1 cellular context compared by ENCODE assay signal in the genomic region with DNA sequence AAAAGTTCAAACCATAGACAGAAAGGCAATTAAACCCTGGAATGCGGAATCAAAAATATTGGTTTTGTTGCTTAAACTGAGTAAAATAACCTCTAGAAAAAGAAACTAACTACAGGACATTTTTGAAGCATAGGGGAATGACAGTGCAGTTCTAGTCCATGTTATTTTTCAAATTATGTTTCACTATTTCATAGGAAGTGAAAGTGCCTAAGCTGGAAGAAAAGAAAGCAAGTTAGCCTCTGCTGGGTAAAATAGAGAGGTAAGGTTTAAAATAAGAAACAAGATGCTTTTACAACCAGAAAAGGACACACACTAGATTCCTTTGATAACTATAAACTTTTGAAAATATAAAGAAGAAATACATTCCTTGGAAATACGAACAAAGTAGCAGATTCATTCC.
TF ChIP-seq lines count a peak whose summit lies in the region.

No MANE protein-coding gene starts in this region.

TF ChIP-seq in K562, 482 proteins besides CTCF, POLR2A, EP300 and RAD21 (continued from another document):
- TF ChIP-seq, protein P1, sequence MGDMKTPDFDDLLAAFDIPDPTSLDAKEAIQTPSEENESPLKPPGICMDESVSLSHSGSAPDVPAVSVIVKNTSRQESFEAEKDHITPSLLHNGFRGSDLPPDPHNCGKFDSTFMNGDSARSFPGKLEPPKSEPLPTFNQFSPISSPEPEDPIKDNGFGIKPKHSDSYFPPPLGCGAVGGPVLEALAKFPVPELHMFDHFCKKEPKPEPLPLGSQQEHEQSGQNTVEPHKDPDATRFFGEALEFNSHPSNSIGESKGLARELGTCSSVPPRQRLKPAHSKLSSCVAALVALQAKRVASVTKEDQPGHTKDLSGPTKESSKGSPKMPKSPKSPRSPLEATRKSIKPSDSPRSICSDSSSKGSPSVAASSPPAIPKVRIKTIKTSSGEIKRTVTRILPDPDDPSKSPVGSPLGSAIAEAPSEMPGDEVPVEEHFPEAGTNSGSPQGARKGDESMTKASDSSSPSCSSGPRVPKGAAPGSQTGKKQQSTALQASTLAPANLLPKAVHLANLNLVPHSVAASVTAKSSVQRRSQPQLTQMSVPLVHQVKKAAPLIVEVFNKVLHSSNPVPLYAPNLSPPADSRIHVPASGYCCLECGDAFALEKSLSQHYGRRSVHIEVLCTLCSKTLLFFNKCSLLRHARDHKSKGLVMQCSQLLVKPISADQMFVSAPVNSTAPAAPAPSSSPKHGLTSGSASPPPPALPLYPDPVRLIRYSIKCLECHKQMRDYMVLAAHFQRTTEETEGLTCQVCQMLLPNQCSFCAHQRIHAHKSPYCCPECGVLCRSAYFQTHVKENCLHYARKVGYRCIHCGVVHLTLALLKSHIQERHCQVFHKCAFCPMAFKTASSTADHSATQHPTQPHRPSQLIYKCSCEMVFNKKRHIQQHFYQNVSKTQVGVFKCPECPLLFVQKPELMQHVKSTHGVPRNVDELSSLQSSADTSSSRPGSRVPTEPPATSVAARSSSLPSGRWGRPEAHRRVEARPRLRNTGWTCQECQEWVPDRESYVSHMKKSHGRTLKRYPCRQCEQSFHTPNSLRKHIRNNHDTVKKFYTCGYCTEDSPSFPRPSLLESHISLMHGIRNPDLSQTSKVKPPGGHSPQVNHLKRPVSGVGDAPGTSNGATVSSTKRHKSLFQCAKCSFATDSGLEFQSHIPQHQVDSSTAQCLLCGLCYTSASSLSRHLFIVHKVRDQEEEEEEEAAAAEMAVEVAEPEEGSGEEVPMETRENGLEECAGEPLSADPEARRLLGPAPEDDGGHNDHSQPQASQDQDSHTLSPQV (IDR thresholded peaks at IDR 0.05), result 0 out of 2 replicates have a peak, but pooled peaks have one; percentile 27
- TF ChIP-seq C11orf30 (IDR thresholded peaks at IDR 0.05; ENCODE audit: low read depth) (peak; percentile 72), CSDE1 (IDR thresholded peaks at IDR 0.05) (no peak), MYBL2 (IDR thresholded peaks at IDR 0.05; ENCODE audit: low read depth) (peak; percentile 51; the same call in 1 of the 2 replicates), MYBL2 (CRISPR knock-in tag; IDR thresholded peaks at IDR 0.05; ENCODE audit: borderline replicate concordance) (no peak), ZNF316 (IDR thresholded peaks at IDR 0.05) (peak; percentile 76), ARID1B (IDR thresholded peaks at IDR 0.05) (no peak), SMARCC2 (IDR thresholded peaks at IDR 0.05; ENCODE audit: low read depth) (0 out of 2 replicates have a peak, but pooled peaks have one; percentile 21), FOXM1 (IDR thresholded peaks at IDR 0.05; ENCODE audit: low read depth) (peak; percentile 74; the same call in 1 of the 2 replicates), FOXM1 (CRISPR knock-in tag; IDR thresholded peaks at IDR 0.05; ENCODE audit: low read depth) (no peak), MAFG (tag; conservative IDR thresholded peaks at IDR 0.05) (peak; percentile 88), POLR2AphosphoS2 (IDR thresholded peaks at IDR 0.05; ENCODE audit: low read length) (no peak), MAFF (IDR thresholded peaks at IDR 0.05; ENCODE audit: low read length) (peak; percentile 29; the same call in 1 of the 2 replicates)
TF ChIP-seq in K562: peak in this region for 10.
